In the genomic region with DNA sequence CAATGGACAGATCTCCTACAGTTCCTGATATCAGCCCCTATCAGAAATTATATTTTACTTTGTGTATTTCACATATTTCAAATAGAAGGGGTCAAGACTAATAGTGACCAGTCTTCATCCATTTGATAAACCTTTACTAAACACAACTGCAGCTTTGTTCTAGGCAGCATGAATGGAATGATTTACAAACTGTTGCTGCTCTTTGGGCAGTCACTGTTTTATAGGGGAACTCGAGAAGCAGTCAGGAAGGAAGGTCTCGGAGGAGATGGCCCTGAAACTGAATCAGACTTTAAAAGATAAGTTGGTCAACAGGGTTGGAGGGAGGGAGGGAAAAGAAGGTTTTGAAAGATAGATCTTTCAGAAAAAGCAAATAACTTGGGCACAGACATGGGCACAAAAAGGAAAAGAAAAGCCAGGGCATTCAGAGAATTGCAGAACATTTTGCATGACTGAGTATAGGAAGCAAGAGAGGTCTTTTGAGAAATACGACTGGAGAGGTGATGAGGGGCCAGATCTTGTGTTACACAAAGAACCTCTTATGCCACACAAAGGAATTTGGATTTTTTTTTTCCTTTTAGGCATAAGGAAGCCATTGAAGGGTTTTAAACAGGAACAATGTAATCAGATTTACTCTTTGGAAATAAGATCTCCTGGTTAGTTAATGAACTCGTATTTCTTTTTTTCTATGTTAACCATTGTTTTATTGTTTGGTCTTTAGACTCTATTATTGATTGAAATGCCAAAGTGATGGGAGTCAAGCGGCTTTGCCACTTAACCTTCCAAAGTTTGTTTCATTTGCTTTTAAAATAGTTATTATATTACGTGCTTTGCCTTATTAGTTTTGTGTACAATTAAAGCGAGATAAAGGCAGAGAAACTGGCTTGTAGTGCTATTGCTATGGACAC, we compare ENCODE assay signal across 1 cellular context.
A peak's percentile ranks its signal among the peaks of the same experiment; 100 is the strongest.
TF ChIP-seq lines count a peak whose summit lies in the region.

No MANE protein-coding gene starts in this region.

TF ChIP-seq in HepG2, 621 proteins besides CTCF, POLR2A, EP300 and RAD21 (continued from another document):
- TF ChIP-seq TCF7 (IDR thresholded peaks at IDR 0.05; ENCODE audit: low read depth) (peak; percentile 11; the same call in 1 of the 2 replicates), SOX13 (IDR thresholded peaks at IDR 0.05) (no peak), SOX13 (CRISPR knock-in tag; conservative IDR thresholded peaks at IDR 0.05 in 1 of 2, IDR thresholded peaks at IDR 0.05 in 1 of 2) (peak in 1 of 2 experiments; percentile 73; a peak in 2 of 4 replicates)
